22 cellular contexts compared by ENCODE assay signal in genomic region chr7:45940939-45941338, GRCh38. TPM values are rescaled to one million over a fixed set of nuclear protein-coding genes. Genes with fewer than 3 reads are reported as not detected.
A peak's percentile ranks its signal among the peaks of the same experiment; 100 is the strongest.
DNase-seq lines count a peak whose midpoint lies in the region; ATAC-seq and TF ChIP-seq lines count a peak whose summit lies in the region.
"Had no signal": no experiment of that assay in that cellular context is flagged by ENCODE, and none has a peak within 500 bp of the region (broad histone marks: within the 10 kb centered on the region; RNA-seq: fewer than 3 reads in every experiment).

No MANE protein-coding gene starts in this region.

- POLR2A ChIA-PET in CD4-positive, alpha-beta memory T cell (lab: Charles Lee; ENCODE audit: partially characterized antibody): interaction anchor here (1.9 to 2.0 kb wide), 2 partner anchors 18 to 23 kb away, joined by 5 to 10 read pairs; no protein-coding TSS in a partner anchor

- H3K4me3 ChIP-seq in CD4-positive, alpha-beta memory T cell (ENCODE audit: low read length in 2 of 2): peak overlapping the region in 1 of 2 donors; percentile 57
- H3K4me3 ChIP-seq in adrenal gland: no peak overlapping the region
- H3K4me3 ChIP-seq: MG63 had no signal

- CTCF ChIA-PET in CD4-positive, alpha-beta memory T cell (lab: Charles Lee; ENCODE audit: partially characterized antibody): no interaction called here

- 62 to 72% (median 67%) methylated on average over 7 of the region's 7 CpGs for WGBS in adrenal gland, 4 donors

- H3K4me1 Mint-ChIP-seq in T-helper 2 cell treated with Interferon-gamma antibody and Interleukin-4, amounts not matched to agents 5 μg/mL and 100 μg/mL, for 36 hours (ENCODE audit: low read depth): peaks cover 14% of the 10 kb centered on the region
- peaks cover 14 to 36% (median 29%) of the 10 kb centered on the region in 4 donors for H3K4me1 Mint-ChIP-seq in CD4-positive, alpha-beta memory T cell
- H3K4me1 Mint-ChIP-seq in activated T-helper 2 cell treated with anti-CD3 and anti-CD28 coated beads, Interferon-gamma antibody, Interleukin-2, Interleukin-4, amounts not matched to agents 10 μg/mL and 5 μg/mL and 100 μg/mL, durations not matched to agents 14 hours and 24 hours and 36 hours (ENCODE audit: low read depth): peaks cover 7% of the 10 kb centered on the region
- H3K4me1 Mint-ChIP-seq in natural killer cell: peaks cover 5 to 11% of the 10 kb centered on the region in 2 donors

- no peaks in the 10 kb centered on the region for H3K9me3 ChIP-seq in CD4-positive, alpha-beta memory T cell (ENCODE audit: control insufficient read depth in 1 of 2, low read length in 2 of 2)
- H3K9me3 ChIP-seq in adrenal gland (replicated peaks in 1 of 3): no peaks in the 10 kb centered on the region

- peaks cover 1% of the 10 kb centered on the region for H3K36me3 Mint-ChIP-seq in T-helper 2 cell treated with Interferon-gamma antibody and Interleukin-4, amounts not matched to agents 5 μg/mL and 100 μg/mL, for 36 hours (ENCODE audit: low read depth)
- H3K36me3 Mint-ChIP-seq in CD4-positive, alpha-beta memory T cell: no peaks in the 10 kb centered on the region
- H3K36me3 Mint-ChIP-seq in activated T-helper 2 cell treated with anti-CD3 and anti-CD28 coated beads, Interferon-gamma antibody, Interleukin-2, Interleukin-4, amounts not matched to agents 10 μg/mL and 5 μg/mL and 100 μg/mL, durations not matched to agents 14 hours and 24 hours and 36 hours (ENCODE audit: low read depth): no peaks in the 10 kb centered on the region
- H3K36me3 Mint-ChIP-seq in natural killer cell: no peaks in the 10 kb centered on the region

- DNase-seq in T-helper 2 cell treated with Interferon-gamma antibody and Interleukin-4, amounts not matched to agents 5 μg/mL and 100 μg/mL, for 36 hours (ENCODE audit: low spot score): no peak
- no peak for DNase-seq in T-helper 2 cell
- DNase-seq in CD4-positive, alpha-beta memory T cell: no peak
- no peak for DNase-seq in activated T-helper 2 cell treated with anti-CD3 and anti-CD28 coated beads, Interferon-gamma antibody, Interleukin-2, Interleukin-4, amounts not matched to agents 10 μg/mL and 5 μg/mL and 100 μg/mL, durations not matched to agents 14 hours and 24 hours and 36 hours (ENCODE audit: low spot score)
- DNase-seq in natural killer cell: no peak
- DNase-seq in adrenal gland: no peak
- DNase-seq in NCI-H524 (lab: John Stamatoyannopoulos, UW): no peak
- DNase-seq in kidney tubule cell (ENCODE audit: low spot score): no peak
- DNase-seq: 8988T; activated CD4-positive, alpha-beta T cell treated with anti-CD3 and anti-CD28 coated beads, Interleukin-2, amount 50 U/mL, for 1 hour; cerebellar nuclear complex; foreskin melanocyte; hippocampal formation; MG63; NCI-H1417 treated with DMSO at 0.1 percent for 48 hours; NCI-H2171; NCI-H526 treated with DMSO at 0.1 percent for 48 hours; occipital lobe had no signal

- peaks cover 8% of the 10 kb centered on the region for H3K4me1 ChIP-seq in CD4-positive, alpha-beta memory T cell (ENCODE audit: insufficient read depth, low read length)
- no peaks in the 10 kb centered on the region for H3K4me1 ChIP-seq in adrenal gland (replicated peaks in 1 of 2)

- H3K27ac Mint-ChIP-seq in T-helper 2 cell treated with Interferon-gamma antibody and Interleukin-4, amounts not matched to agents 5 μg/mL and 100 μg/mL, for 36 hours: no peak overlapping the region
- H3K27ac Mint-ChIP-seq in CD4-positive, alpha-beta memory T cell: peak overlapping the region; percentile 77 to 92 (median 88)
- no peak overlapping the region for H3K27ac Mint-ChIP-seq in activated T-helper 2 cell treated with anti-CD3 and anti-CD28 coated beads, Interferon-gamma antibody, Interleukin-2, Interleukin-4, amounts not matched to agents 10 μg/mL and 5 μg/mL and 100 μg/mL, durations not matched to agents 14 hours and 24 hours and 36 hours
- peak overlapping the region in 1 of 2 donors; percentile 39 for H3K27ac Mint-ChIP-seq in natural killer cell

- H3K4me3 Mint-ChIP-seq in T-helper 2 cell treated with Interferon-gamma antibody and Interleukin-4, amounts not matched to agents 5 μg/mL and 100 μg/mL, for 36 hours: peak overlapping the region; percentile 79
- H3K4me3 Mint-ChIP-seq in CD4-positive, alpha-beta memory T cell: peak overlapping the region; percentile 85 to 94 (median 89)
- peak overlapping the region; percentile 67 for H3K4me3 Mint-ChIP-seq in activated T-helper 2 cell treated with anti-CD3 and anti-CD28 coated beads, Interferon-gamma antibody, Interleukin-2, Interleukin-4, amounts not matched to agents 10 μg/mL and 5 μg/mL and 100 μg/mL, durations not matched to agents 14 hours and 24 hours and 36 hours (ENCODE audit: low read depth)
- H3K4me3 Mint-ChIP-seq in natural killer cell: peak overlapping the region; percentile 42

- no peaks in the 10 kb centered on the region for H3K27me3 ChIP-seq in CD4-positive, alpha-beta memory T cell (ENCODE audit: insufficient read depth, low read length)
- no peaks in the 10 kb centered on the region for H3K27me3 ChIP-seq in adrenal gland
- H3K27me3 ChIP-seq: MG63 had no signal

- TF ChIP-seq CTCF in natural killer cell (IDR thresholded peaks at IDR 0.05) (no peak), adrenal gland (IDR thresholded peaks at IDR 0.05) (no peak)

- H3K27me3 Mint-ChIP-seq in T-helper 2 cell treated with Interferon-gamma antibody and Interleukin-4, amounts not matched to agents 5 μg/mL and 100 μg/mL, for 36 hours (ENCODE audit: low read depth): peaks cover 7% of the 10 kb centered on the region
- peaks cover 1 to 2% of the 10 kb centered on the region in 2 donors for H3K27me3 Mint-ChIP-seq in CD4-positive, alpha-beta memory T cell
- peaks cover under 1% of the 10 kb centered on the region for H3K27me3 Mint-ChIP-seq in activated T-helper 2 cell treated with anti-CD3 and anti-CD28 coated beads, Interferon-gamma antibody, Interleukin-2, Interleukin-4, amounts not matched to agents 10 μg/mL and 5 μg/mL and 100 μg/mL, durations not matched to agents 14 hours and 24 hours and 36 hours (ENCODE audit: low read depth)
- H3K27me3 Mint-ChIP-seq in natural killer cell (ENCODE audit: low read depth in 2 of 2): peaks cover 0 to 6% of the 10 kb centered on the region in 2 donors

- H3K36me3 ChIP-seq in CD4-positive, alpha-beta memory T cell (ENCODE audit: insufficient read depth, low read length): no peaks in the 10 kb centered on the region
- no peaks in the 10 kb centered on the region for H3K36me3 ChIP-seq in adrenal gland (replicated peaks in 1 of 2)
- H3K36me3 ChIP-seq: MG63 had no signal

- peak in 2 of 3 donors; percentile 12 to 19 for ATAC-seq in natural killer cell

- H3K27ac ChIP-seq in CD4-positive, alpha-beta memory T cell (ENCODE audit: low read depth, low read length): no peak overlapping the region
- no peak overlapping the region for H3K27ac ChIP-seq in adrenal gland
- H3K27ac ChIP-seq: RWPE1 had no signal

- intact Hi-C loops in CD4-positive, alpha-beta memory T cell (cut with micrococcal nuclease): loop anchor here (2.0 kb wide), 1 partner anchor 18 kb away; no protein-coding TSS in a partner anchor
- intact Hi-C loops in activated T-helper 2 cell treated with anti-CD3 and anti-CD28 coated beads, Interferon-gamma antibody, Interleukin-2, Interleukin-4, amounts not matched to agents 10 μg/mL and 5 μg/mL and 100 μg/mL, durations not matched to agents 14 hours and 24 hours and 36 hours (cut with micrococcal nuclease): no loop called here
- intact Hi-C loops in natural killer cell (cut with micrococcal nuclease) (no loop called here), adrenal gland (cut with DNase I) (no loop called here)

- H3K9me3 Mint-ChIP-seq in T-helper 2 cell treated with Interferon-gamma antibody and Interleukin-4, amounts not matched to agents 5 μg/mL and 100 μg/mL, for 36 hours: peaks cover 5% of the 10 kb centered on the region
- H3K9me3 Mint-ChIP-seq in CD4-positive, alpha-beta memory T cell: peaks cover 0 to 6% (median under 1%) of the 10 kb centered on the region in 8 donors
- peaks cover 5% of the 10 kb centered on the region for H3K9me3 Mint-ChIP-seq in activated T-helper 2 cell treated with anti-CD3 and anti-CD28 coated beads, Interferon-gamma antibody, Interleukin-2, Interleukin-4, amounts not matched to agents 10 μg/mL and 5 μg/mL and 100 μg/mL, durations not matched to agents 14 hours and 24 hours and 36 hours
- peaks cover 4 to 8% of the 10 kb centered on the region in 2 donors for H3K9me3 Mint-ChIP-seq in natural killer cell

- TF ChIP-seq POLR2A in adrenal gland (IDR thresholded peaks at IDR 0.05): no peak

RNA-seq across cellular contexts. Expression of gene IGFBP3, which starts 19.9 kb away (rescaled TPM):
- total RNA-seq in CD4-positive, alpha-beta memory T cell: 10 to 100 TPM; 18.4 to 19.0 TPM
- 10 to 100 TPM; 10.4 to 12.9 TPM for polyA plus RNA-seq in CD4-positive, alpha-beta memory T cell
- total RNA-seq in activated T-helper 2 cell treated with anti-CD3 and anti-CD28 coated beads, Interferon-gamma antibody, Interleukin-2, Interleukin-4, amounts not matched to agents 10 μg/mL and 5 μg/mL and 100 μg/mL, durations not matched to agents 14 hours and 24 hours and 36 hours: 0.41 and 0.48 TPM in 2 replicates
- total RNA-seq in natural killer cell (10 to 100 TPM in 1 of 3 donors, 1 to 10 TPM in 1, under 1 TPM in 1; 0.39 to 10.2 (median 1.2) TPM), adrenal gland (10 to 100 TPM in 6 of 8 donors, 1 to 10 TPM in 2; 5.5 to 32.5 (median 17.6) TPM)
- 10 to 100 TPM in 2 of 3 donors, 1 to 10 TPM in 1; 5.4 to 53.1 (median 16.2) TPM for polyA plus RNA-seq in adrenal gland

RNA-seq across cellular contexts. Expression of gene IGFBP1, which starts 52.7 kb away (rescaled TPM):
- total RNA-seq in CD4-positive, alpha-beta memory T cell: not detected
- polyA plus RNA-seq in CD4-positive, alpha-beta memory T cell: not detected
- total RNA-seq in activated T-helper 2 cell treated with anti-CD3 and anti-CD28 coated beads, Interferon-gamma antibody, Interleukin-2, Interleukin-4, amounts not matched to agents 10 μg/mL and 5 μg/mL and 100 μg/mL, durations not matched to agents 14 hours and 24 hours and 36 hours: not detected in 2 replicates
- total RNA-seq in natural killer cell: not detected
- under 1 TPM in 4 of 8 donors, not detected in 4; 0.15 to 0.36 (median 0.27) TPM for total RNA-seq in adrenal gland
- polyA plus RNA-seq in adrenal gland: under 1 TPM in 1 of 3 donors, not detected in 2; 0.24 TPM
- total RNA-seq: lower leg skin, subcutaneous adipose tissue had no signal
- polyA plus RNA-seq: esophagus had no signal

Comparison
In these comparisons a context has a peak if more than half of its experiments do, and no peak if none do; other contexts are left out.
1. H3K27ac Mint-ChIP-seq: peak in CD4-positive, alpha-beta memory T cell (7 of 7); none in T-helper 2 cell treated with Interferon-gamma antibody and Interleukin-4, amounts not matched to agents 5 μg/mL and 100 μg/mL, for 36 hours (single experiment) and activated T-helper 2 cell treated with anti-CD3 and anti-CD28 coated beads, Interferon-gamma antibody, Interleukin-2, Interleukin-4, amounts not matched to agents 10 μg/mL and 5 μg/mL and 100 μg/mL, durations not matched to agents 14 hours and 24 hours and 36 hours (single experiment).
2. Peak in every context shown above with its lines, with median percentiles within 50 percentile points of each other: H3K4me3 Mint-ChIP-seq.